Comparison of ENCODE assay signal across 8 cellular contexts in genomic region chr3:69309810-69310209, GRCh38.
DNase-seq lines count a peak whose midpoint lies in the region; ATAC-seq and TF ChIP-seq lines count a peak whose summit lies in the region.

No MANE protein-coding gene starts in this region.

- TF ChIP-seq CTCF in colonic mucosa (IDR thresholded peaks at IDR 0.05), result no peak
- no peak for TF ChIP-seq CTCF in mucosa of descending colon (IDR thresholded peaks at IDR 0.05)

- H3K4me1 ChIP-seq in colonic mucosa, result no peaks in the 10 kb centered on the region
- H3K4me1 ChIP-seq in mucosa of descending colon (ENCODE audit: low read depth), result peaks cover 5% of the 10 kb centered on the region

- no peak overlapping the region for H3K27ac ChIP-seq in colonic mucosa

- peak; percentile 31 for DNase-seq in EL
- DNase-seq in MG63, result peak; percentile 14
- DNase-seq in colonic mucosa, result peak; percentile 24
- peak in 1 of 3 donors; percentile 40 for DNase-seq in mucosa of descending colon
- no peak for DNase-seq in NCI-H2107 (lab: John Stamatoyannopoulos, UW)
- DNase-seq in D341Med (ENCODE audit: low spot score), result no peak

- peaks cover 12% of the 10 kb centered on the region for H3K4me1 Mint-ChIP-seq in activated T-helper 17 cell treated with anti-CD3 and anti-CD28 coated beads, Interleukin-2, amount 50 U/mL, for 72 hours

- H3K9me3 ChIP-seq in MG63 (no peaks in the 10 kb centered on the region), colonic mucosa (no peaks in the 10 kb centered on the region), mucosa of descending colon (no peaks in the 10 kb centered on the region)

- H3K4me3 Mint-ChIP-seq in activated T-helper 17 cell treated with anti-CD3 and anti-CD28 coated beads, Interleukin-2, amount 50 U/mL, for 72 hours, result no peak overlapping the region

- no peaks in the 10 kb centered on the region for H3K27me3 Mint-ChIP-seq in activated T-helper 17 cell treated with anti-CD3 and anti-CD28 coated beads, Interleukin-2, amount 50 U/mL, for 72 hours

- intact Hi-C loops in colonic mucosa (cut with DNase I), result loop anchor here (5.0 to 10.0 kb wide), 3 partner anchors 105 to 365 kb away; no protein-coding TSS in a partner anchor
- intact Hi-C loops in mucosa of descending colon (cut with DNase I, micrococcal nuclease), result loop anchor here in 1 of 2 donors (5.0 kb wide), 1 partner anchor 148 kb away; no protein-coding TSS in a partner anchor

- no peak overlapping the region for H3K9ac ChIP-seq in colonic mucosa (ENCODE audit: low read depth in 2 of 2, low read length in 2 of 2)

- no peak overlapping the region for H3K27ac Mint-ChIP-seq in activated T-helper 17 cell treated with anti-CD3 and anti-CD28 coated beads, Interleukin-2, amount 50 U/mL, for 72 hours

- peak; percentile 66 for ATAC-seq in mucosa of descending colon
- ATAC-seq in activated T-helper 17 cell treated with anti-CD3 and anti-CD28 coated beads, Interleukin-2, amount 50 U/mL, for 72 hours (replicated peaks), result no peak
- ATAC-seq in GM19324 (IDR thresholded peaks at IDR 0.05; ENCODE audit: low FRiP score, unreplicated experiment), result no peak

- no peaks in the 10 kb centered on the region for H3K36me3 ChIP-seq in MG63
- no peaks in the 10 kb centered on the region for H3K36me3 ChIP-seq in colonic mucosa
- no peaks in the 10 kb centered on the region for H3K36me3 ChIP-seq in mucosa of descending colon (ENCODE audit: low read depth)

- H3K27me3 ChIP-seq in MG63 (no peaks in the 10 kb centered on the region), colonic mucosa (no peaks in the 10 kb centered on the region)

- no peaks in the 10 kb centered on the region for H3K9me3 Mint-ChIP-seq in activated T-helper 17 cell treated with anti-CD3 and anti-CD28 coated beads, Interleukin-2, amount 50 U/mL, for 72 hours

- H3K4me3 ChIP-seq in MG63, result no peak overlapping the region
- H3K4me3 ChIP-seq in colonic mucosa, result no peak overlapping the region
- H3K4me3 ChIP-seq in mucosa of descending colon, result no peak overlapping the region

- H3K36me3 Mint-ChIP-seq in activated T-helper 17 cell treated with anti-CD3 and anti-CD28 coated beads, Interleukin-2, amount 50 U/mL, for 72 hours (ENCODE audit: low read depth), result no peaks in the 10 kb centered on the region

Comparison
In these comparisons a context has a peak if more than half of its experiments do, and no peak if none do; other contexts are left out.
1. DNase-seq: peak in EL (single experiment), MG63 (single experiment) and colonic mucosa (single experiment); none in NCI-H2107 (single experiment) and D341Med (single experiment).